Comparison of ENCODE assay signal across 8 cellular contexts in the genomic region with DNA sequence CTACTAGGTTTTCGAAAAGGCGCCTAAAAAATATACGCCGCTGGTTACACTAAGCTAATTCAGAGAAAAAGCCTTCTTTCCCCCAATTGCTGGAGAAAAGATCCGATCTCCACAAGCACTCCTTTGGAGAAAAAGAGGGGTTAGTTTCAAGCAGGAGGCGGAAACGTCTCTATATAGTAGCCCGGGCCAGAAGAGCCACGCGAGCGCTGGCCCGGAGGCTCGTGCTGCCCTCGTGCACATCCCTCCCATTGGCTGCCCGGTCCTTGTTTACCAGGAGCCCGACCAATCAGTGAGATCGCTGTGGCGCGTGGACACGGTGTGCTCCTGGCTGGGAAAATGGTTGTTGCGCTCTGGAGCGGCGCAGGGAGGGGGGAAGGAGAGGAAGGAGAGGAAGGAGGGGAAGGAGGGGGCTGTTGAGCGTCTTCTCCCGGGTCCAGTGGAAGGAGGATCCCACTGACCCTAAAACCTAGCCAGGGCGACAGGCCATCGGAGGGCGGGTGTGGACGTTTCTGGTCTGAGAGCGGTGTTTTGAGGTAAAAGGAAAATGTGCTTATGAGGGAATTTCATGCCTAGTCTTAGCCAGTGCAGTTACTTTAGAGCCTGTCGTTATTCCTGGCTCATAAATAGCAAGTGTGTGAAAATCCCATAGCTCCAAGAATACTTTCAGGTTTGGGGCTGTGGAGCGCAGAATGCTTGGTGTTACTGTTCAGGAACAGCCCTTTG. TPM values are rescaled to one million over a fixed set of nuclear protein-coding genes. Genes with fewer than 3 reads are reported as not detected.
DNase-seq lines count a peak whose midpoint lies in the region; ATAC-seq, FAIRE-seq and TF ChIP-seq lines count a peak whose summit lies in the region.

TXNIP (minus strand) TSS at position 147 of the 723 bp plus-strand sequence. CDS start 313 bp downstream, outside the sequence.

- CTCF ChIA-PET in activated CD4-positive, alpha-beta T cell treated with anti-CD3 and anti-CD28 coated beads for 36 hours (lab: Charles Lee): interaction anchor here (0.5 to 13.6 kb wide), 11 partner anchors 10 to 153 kb away, joined by 3 to 161 read pairs (median 4); partner anchors contain the start of genes ANKRD34A, LIX1L, PIAS3 and POLR3GL

- no peaks in the 10 kb centered on the region for H3K27me3 ChIP-seq in keratinocyte (ENCODE audit: control insufficient read depth, extremely low read depth, insufficient read depth, low read length)

- peaks cover 46% of the 10 kb centered on the region for H3K36me3 Mint-ChIP-seq in activated CD4-positive, alpha-beta T cell treated with anti-CD3 and anti-CD28 coated beads for 36 hours (ENCODE audit: low read depth)
- peaks cover 14% of the 10 kb centered on the region for H3K36me3 Mint-ChIP-seq in chondrocyte (ENCODE audit: low read depth)

- no peaks in the 10 kb centered on the region for H4K20me1 ChIP-seq in keratinocyte (ENCODE audit: control insufficient read depth, extremely low read depth, insufficient read depth, low read length)

- H3K4me1 Mint-ChIP-seq in activated CD4-positive, alpha-beta T cell treated with anti-CD3 and anti-CD28 coated beads for 36 hours: peaks cover 68% of the 10 kb centered on the region
- peaks cover 50% of the 10 kb centered on the region for H3K4me1 Mint-ChIP-seq in chondrocyte (ENCODE audit: low read depth)

- H3K27ac ChIP-seq in keratinocyte (ENCODE audit: control insufficient read depth, insufficient read depth, low read length): peak within 1 kb of the TSS; percentile 95

- H3K9me1 ChIP-seq in keratinocyte (ENCODE audit: control insufficient read depth, extremely low read depth, insufficient read depth, low read length): no peaks in the 10 kb centered on the region

- dilution Hi-C loops in keratinocyte (cut with MboI; ENCODE audit: extremely low pct_ligation_motif_present, low sequenced_read_pairs): no loop called here

- H3K36me3 ChIP-seq in keratinocyte (ENCODE audit: control insufficient read depth in 2 of 2, extremely low read depth in 1 of 2, insufficient read depth in 2 of 2, low read length in 2 of 2): peaks cover 13 to 18% of the 10 kb centered on the region in 2 experiments

- H3K4me3 Mint-ChIP-seq in activated CD4-positive, alpha-beta T cell treated with anti-CD3 and anti-CD28 coated beads for 36 hours: peak within 1 kb of the TSS; percentile 92
- H3K4me3 Mint-ChIP-seq in chondrocyte (ENCODE audit: unreplicated experiment): peak within 1 kb of the TSS; percentile 80

- peak within 1 kb of the TSS; percentile 99 for H3K27ac Mint-ChIP-seq in activated CD4-positive, alpha-beta T cell treated with anti-CD3 and anti-CD28 coated beads for 36 hours
- H3K27ac Mint-ChIP-seq in chondrocyte (ENCODE audit: unreplicated experiment): peak within 1 kb of the TSS; percentile 98

- TF ChIP-seq CTCF in chondrocyte (IDR thresholded peaks at IDR 0.05) (no peak), keratinocyte (optimal IDR thresholded peaks at IDR 0.05 in 1 of 3, IDR thresholded peaks at IDR 0.05 in 1 of 3, conservative IDR thresholded peaks at IDR 0.05 in 1 of 3; ENCODE audit: extremely low read depth in 1 of 3, insufficient read depth in 2 of 3, low read length in 3 of 3) (no peak)

- no peaks in the 10 kb centered on the region for H3K27me3 Mint-ChIP-seq in activated CD4-positive, alpha-beta T cell treated with anti-CD3 and anti-CD28 coated beads for 36 hours
- H3K27me3 Mint-ChIP-seq in chondrocyte (ENCODE audit: low read depth): no peaks in the 10 kb centered on the region

- peaks cover 8% of the 10 kb centered on the region for H3K79me2 ChIP-seq in keratinocyte (ENCODE audit: control insufficient read depth, insufficient read depth, low read length)

- DNase-seq in Ammon's horn (ENCODE audit: low spot score) (peak; percentile 100), GM19238 (ENCODE audit: insufficient read length, low spot score) (peak; percentile 95), NCI-H524 treated with DMSO at 0.1 percent for 48 hours (lab: John Stamatoyannopoulos, UW) (peak; percentile 95), chondrocyte (ENCODE audit: low spot score) (peak; percentile 98), keratinocyte (ENCODE audit: low read depth, low spot score) (peak; percentile 72)
- peak; percentile 97 for DNase-seq in activated CD4-positive, alpha-beta T cell treated with anti-CD3 and anti-CD28 coated beads for 36 hours
- peak; percentile 89 to 91 (median 91) for DNase-seq in stimulated activated CD4-positive, alpha-beta T cell treated with anti-CD3 and anti-CD28 coated beads, Interleukin-12 subunit alpha, Interleukin-12 subunit beta, amount 100 ng/mL, for 48 hours (ENCODE audit: low read depth in 2 of 3, low spot score in 1 of 3)

- peaks cover 52% of the 10 kb centered on the region for H3K4me1 ChIP-seq in keratinocyte (ENCODE audit: control insufficient read depth, extremely low read depth, insufficient read depth, low read length)

- H2AFZ ChIP-seq in keratinocyte (ENCODE audit: control insufficient read depth, low read length): peak within 1 kb of the TSS; percentile 40

- no peaks in the 10 kb centered on the region for H3K9me3 Mint-ChIP-seq in activated CD4-positive, alpha-beta T cell treated with anti-CD3 and anti-CD28 coated beads for 36 hours (ENCODE audit: low read depth)
- H3K9me3 Mint-ChIP-seq in chondrocyte (ENCODE audit: low read depth): no peaks in the 10 kb centered on the region

- peak; percentile 71 for ATAC-seq in HG03457 (IDR thresholded peaks at IDR 0.05; ENCODE audit: unreplicated experiment)
- peak; percentile 82 for ATAC-seq in activated CD4-positive, alpha-beta T cell treated with anti-CD3 and anti-CD28 coated beads for 36 hours

- peak; percentile 20 for FAIRE-seq in keratinocyte (lab: Jason Lieb, UNC)

- intact Hi-C loops in activated CD4-positive, alpha-beta T cell treated with anti-CD3 and anti-CD28 coated beads for 36 hours (cut with DNase I, micrococcal nuclease): loop anchor here (1.0 to 5.0 kb wide), 12 partner anchors 10 to 137 kb away; partner anchors contain the start of genes ANKRD34A (in 2 of the 2), POLR3GL (in 2 of the 2), RBM8A (in 2 of the 2) and ANKRD35 (in 1 of the 2)

- peak within 1 kb of the TSS; percentile 57 to 96 (median 93) for H3K4me3 ChIP-seq in keratinocyte (ENCODE audit: control insufficient read depth in 2 of 3, extremely low read depth in 1 of 3, insufficient read depth in 2 of 3, low read depth in 1 of 3, low read length in 3 of 3)

- POLR2A ChIA-PET in activated CD4-positive, alpha-beta T cell treated with anti-CD3 and anti-CD28 coated beads for 36 hours (lab: Charles Lee): interaction anchor here (0.6 to 10.4 kb wide), 11 partner anchors 10 to 77 kb away, joined by 3 to 127 read pairs (median 4); partner anchors contain the start of genes ANKRD34A, LIX1L and POLR3GL

- peak within 1 kb of the TSS; percentile 79 for H3K9ac ChIP-seq in keratinocyte (ENCODE audit: control insufficient read depth, extremely low read depth, insufficient read depth, low read length)

- H3K9me3 ChIP-seq in keratinocyte (ENCODE audit: control insufficient read depth, low read depth, low read length): no peaks in the 10 kb centered on the region

- peak within 1 kb of the TSS; percentile 97 for H3K4me2 ChIP-seq in keratinocyte (ENCODE audit: control insufficient read depth, extremely low read depth, insufficient read depth, low read depth, low read length)

RNA-seq across cellular contexts. Expression of gene TXNIP, which starts in this region (rescaled TPM):
- total RNA-seq in activated CD4-positive, alpha-beta T cell treated with anti-CD3 and anti-CD28 coated beads for 36 hours: 100 to 1,000 TPM; 112 TPM
- total RNA-seq in chondrocyte: 3.8 to 55.5 TPM (median 4.0 TPM) in 3 replicates
- polyA plus RNA-seq in keratinocyte: 89.7 to 165 TPM (median 159 TPM) in 3 replicates
- 41.9 TPM for polyA plus RNA-seq in keratinocyte (2011; ENCODE audit: low read depth)
- 55.4 and 104 TPM in 2 replicates for polyA plus RNA-seq in keratinocyte (2011; cell fraction: cytosol; rRNA removed)
- 156 and 196 TPM in 2 replicates for polyA plus RNA-seq in keratinocyte (2011; cell fraction: nucleus; rRNA removed)
- polyA plus RNA-seq in keratinocyte (2012; ENCODE audit: low replicate concordance): 39.4 and 112 TPM in 2 replicates
- polyA minus RNA-seq in keratinocyte: 115 to 413 TPM (median 186 TPM) in 3 replicates
- 82.9 TPM for polyA minus RNA-seq in keratinocyte (2011; cell fraction: cytosol; rRNA and poly(A)+ RNA removed)
- 106 and 162 TPM in 2 replicates for polyA minus RNA-seq in keratinocyte (2011; cell fraction: nucleus; rRNA and poly(A)+ RNA removed)

Comparison
In these comparisons a context has a peak if more than half of its experiments do, and no peak if none do; other contexts are left out.
1. Peak in every context shown above with its lines: DNase-seq, ATAC-seq, H3K4me3 ChIP-seq and H3K27ac ChIP-seq.